ENCODE assay signal across 24 cellular contexts in the genomic region with DNA sequence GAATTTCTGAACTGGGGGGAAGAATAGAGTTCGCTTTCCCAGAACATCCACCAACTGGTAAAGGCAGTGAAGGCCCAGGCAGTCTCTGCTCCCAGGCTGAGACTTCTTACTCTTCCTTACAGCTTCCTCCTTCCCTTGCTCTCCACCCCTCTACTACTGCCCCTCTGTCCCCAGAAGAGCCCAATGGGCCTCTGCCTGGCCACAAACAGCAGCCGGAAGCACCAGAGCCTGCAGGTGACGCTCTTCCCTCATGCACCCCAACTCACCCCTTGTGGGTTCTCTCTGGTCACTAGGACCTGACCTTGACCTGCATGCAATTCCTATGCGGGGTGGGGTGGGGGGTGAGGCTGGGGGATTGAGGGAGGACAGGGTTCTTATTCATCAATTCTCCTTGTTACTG. TPM values are rescaled to one million over a fixed set of nuclear protein-coding genes. Genes with fewer than 3 reads are reported as not detected.
A peak's percentile ranks its signal among the peaks of the same experiment; 100 is the strongest.
DNase-seq lines count a peak whose midpoint lies in the region; ATAC-seq, FAIRE-seq and TF ChIP-seq lines count a peak whose summit lies in the region.
"Had no signal": no experiment of that assay in that cellular context is flagged by ENCODE, and none has a peak within 500 bp of the region (broad histone marks: within the 10 kb centered on the region; RNA-seq: fewer than 3 reads in every experiment).

No MANE protein-coding gene starts in this region.

- no peaks in the 10 kb centered on the region for H3K27me3 Mint-ChIP-seq in activated CD4-positive, alpha-beta memory T cell treated with anti-CD3 and anti-CD28 coated beads for 36 hours
- H3K27me3 Mint-ChIP-seq in type B pancreatic cell (peaks cover 38% of the 10 kb centered on the region), T-cell (peaks cover 0 to 10% of the 10 kb centered on the region in 2 donors)
- H3K27me3 Mint-ChIP-seq: activated naive CD4-positive, alpha-beta T cell treated with anti-CD3 and anti-CD28 coated beads, Interleukin-2, amount 50 U/mL, for 24 hours had no signal

- TF ChIP-seq EP300 in HepG2 (IDR thresholded peaks at IDR 0.05; ENCODE audit: low read depth in 2 of 2, low read length in 2 of 2) = no peak
- TF ChIP-seq EP300 in HepG2 (CRISPR knock-in tag; IDR thresholded peaks at IDR 0.05; ENCODE audit: borderline replicate concordance) = no peak

- TF ChIP-seq CTCF in HepG2 (CRISPR knock-in tag; IDR thresholded peaks at IDR 0.05) (peak; percentile 47), right lobe of liver (IDR thresholded peaks at IDR 0.05) (no peak), type B pancreatic cell (conservative IDR thresholded peaks at IDR 0.05) (no peak), heart right ventricle (IDR thresholded peaks at IDR 0.05) (no peak)

- H3K27me3 ChIP-seq in HepG2 (ENCODE audit: control insufficient read depth in 1 of 2, insufficient read depth in 2 of 2, low read length in 2 of 2) = peaks cover 0 to 6% of the 10 kb centered on the region in 2 experiments; a peak in 1 of 5 replicates
- H3K27me3 ChIP-seq in right lobe of liver = no peaks in the 10 kb centered on the region
- H3K27me3 ChIP-seq in iPS-15b (ENCODE audit: control insufficient read depth, insufficient read depth, low read length) = peaks cover 6% of the 10 kb centered on the region
- peaks cover 0 to 50% (median 30%) of the 10 kb centered on the region in 7 donors for H3K27me3 ChIP-seq in heart right ventricle
- H3K27me3 ChIP-seq in small intestine (ENCODE audit: control insufficient read depth in 2 of 2, insufficient read depth in 2 of 2, low read length in 2 of 2) = no peaks in the 10 kb centered on the region
- H3K27me3 ChIP-seq: BLaER1 treated with 17β-estradiol and CSF1 and Interleukin-3, amounts not matched to agents 10 nM and 100 nM; testis had no signal

- intact Hi-C loops in HepG2 (cut with micrococcal nuclease; ENCODE audit: unreplicated experiment) = no loop called here
- intact Hi-C loops in right lobe of liver (cut with DNase I) = no loop called here
- intact Hi-C loops in activated CD4-positive, alpha-beta memory T cell treated with anti-CD3 and anti-CD28 coated beads for 36 hours (cut with micrococcal nuclease) = no loop called here
- intact Hi-C loops in heart right ventricle (cut with DNase I) = loop anchor here in 1 of 10 donors (5.0 kb wide), 1 partner anchor 61 kb away; the partner anchor contains the start of gene EPHA1

- H3K4me2 ChIP-seq in HepG2 (ENCODE audit: low read depth, low read length) = no peak overlapping the region
- H3K4me2 ChIP-seq: BLaER1 treated with 17β-estradiol and CSF1 and Interleukin-3, amounts not matched to agents 10 nM and 100 nM had no signal

- no peak for FAIRE-seq in HepG2 (lab: Jason Lieb, UNC)
- no peak for FAIRE-seq in small intestine (lab: Jason Lieb, UNC)
- FAIRE-seq: endometrium, GM12878, pancreas had no signal

- no peaks in the 10 kb centered on the region for H3K9me3 ChIP-seq in HepG2 (ENCODE audit: low read length)
- no peaks in the 10 kb centered on the region for H3K9me3 ChIP-seq in right lobe of liver
- no peaks in the 10 kb centered on the region for H3K9me3 ChIP-seq in iPS-15b (ENCODE audit: control insufficient read depth, insufficient read depth, low read length)
- H3K9me3 ChIP-seq in heart right ventricle = no peaks in the 10 kb centered on the region
- H3K9me3 ChIP-seq in small intestine (ENCODE audit: control insufficient read depth, low read depth) = no peaks in the 10 kb centered on the region
- H3K9me3 ChIP-seq: pancreas, testis had no signal

- H3K4me1 Mint-ChIP-seq in activated CD4-positive, alpha-beta memory T cell treated with anti-CD3 and anti-CD28 coated beads for 36 hours (ENCODE audit: low read depth) = peaks cover 15% of the 10 kb centered on the region
- H3K4me1 Mint-ChIP-seq in type B pancreatic cell (ENCODE audit: unreplicated experiment) (peaks cover 5% of the 10 kb centered on the region), T-cell (peaks cover 8 to 10% (median 10%) of the 10 kb centered on the region in 3 donors)

- TF ChIP-seq RAD21 in HepG2 (CRISPR knock-in tag; IDR thresholded peaks at IDR 0.05) = no peak

- H3K79me2 ChIP-seq in HepG2 (ENCODE audit: insufficient read depth, low read length) = no peaks in the 10 kb centered on the region

- CTCF ChIA-PET in HepG2 (lab: Yijun Ruan, JAX; ENCODE audit: low intra/inter-chr PET ratio, low total read pairs) (no interaction called here), T-cell (lab: Charles Lee) (interaction anchor here (0.5 to 1.5 kb wide), 5 partner anchors 58 to 710 kb away, joined by 3 to 4 read pairs (median 3); partner anchors contain the start of gene CASP2 (in 1 of the 2))
- CTCF ChIA-PET in activated CD4-positive, alpha-beta memory T cell treated with anti-CD3 and anti-CD28 coated beads for 36 hours (lab: Charles Lee) = interaction anchor here (0.6 to 2.3 kb wide), 19 partner anchors 9 to 131 kb away, joined by 3 to 22 read pairs (median 6); partner anchors contain the start of gene CASP2

- no peak overlapping the region for H3K27ac Mint-ChIP-seq in activated CD4-positive, alpha-beta memory T cell treated with anti-CD3 and anti-CD28 coated beads for 36 hours
- no peak overlapping the region for H3K27ac Mint-ChIP-seq in type B pancreatic cell
- no peak overlapping the region for H3K27ac Mint-ChIP-seq in T-cell
- H3K27ac Mint-ChIP-seq: activated naive CD4-positive, alpha-beta T cell treated with anti-CD3 and anti-CD28 coated beads, Interleukin-2, amount 50 U/mL, for 24 hours had no signal

- H3K27ac ChIP-seq in HepG2 (ENCODE audit: extremely low read length, insufficient read depth, low read length) = no peak overlapping the region
- H3K27ac ChIP-seq in right lobe of liver = no peak overlapping the region
- no peak overlapping the region for H3K27ac ChIP-seq in heart right ventricle
- H3K27ac ChIP-seq in small intestine (ENCODE audit: low read depth in 1 of 2, low read length in 1 of 2) = no peak overlapping the region
- H3K27ac ChIP-seq: BLaER1 treated with 17β-estradiol and CSF1 and Interleukin-3, amounts not matched to agents 10 nM and 100 nM; cardiac muscle cell; coronary artery; pancreas; testis had no signal

- DNase-seq in HepG2 (ENCODE audit: low spot score) = no peak
- DNase-seq in right lobe of liver = no peak
- DNase-seq in activated CD4-positive, alpha-beta memory T cell treated with anti-CD3 and anti-CD28 coated beads for 36 hours = no peak
- DNase-seq in type B pancreatic cell (ENCODE audit: extremely low spot score, unreplicated experiment) = no peak
- no peak for DNase-seq in T-cell
- DNase-seq in heart right ventricle = no peak
- DNase-seq in small intestine = no peak
- DNase-seq: HCEC 1CT, NCI-H1417 treated with DMSO at 0.1 percent for 48 hours, SW 1271 had no signal

- no peak for TF ChIP-seq POLR2A in HepG2 (IDR thresholded peaks at IDR 0.05; ENCODE audit: insufficient read depth in 1 of 2, low read depth in 2 of 2, low read length in 2 of 2)
- TF ChIP-seq POLR2A in right lobe of liver (IDR thresholded peaks at IDR 0.05) = no peak

- no peaks in the 10 kb centered on the region for H3K36me3 Mint-ChIP-seq in activated CD4-positive, alpha-beta memory T cell treated with anti-CD3 and anti-CD28 coated beads for 36 hours
- H3K36me3 Mint-ChIP-seq in type B pancreatic cell = no peaks in the 10 kb centered on the region
- no peaks in the 10 kb centered on the region for H3K36me3 Mint-ChIP-seq in T-cell
- H3K36me3 Mint-ChIP-seq: activated naive CD4-positive, alpha-beta T cell treated with anti-CD3 and anti-CD28 coated beads, Interleukin-2, amount 50 U/mL, for 24 hours; naive thymus-derived CD8-positive, alpha-beta T cell had no signal

- BruUV-seq in HepG2 (replicated peaks; lab: Mats Ljungman, UMichigan) = no TSS peak

- H3K36me3 ChIP-seq in HepG2 (replicated peaks in 1 of 2; ENCODE audit: control insufficient read depth in 1 of 2, insufficient read depth in 2 of 2, low read length in 2 of 2) = no peaks in the 10 kb centered on the region
- no peaks in the 10 kb centered on the region for H3K36me3 ChIP-seq in right lobe of liver
- H3K36me3 ChIP-seq in iPS-15b (ENCODE audit: control insufficient read depth, insufficient read depth, low read length) = no peaks in the 10 kb centered on the region
- H3K36me3 ChIP-seq in heart right ventricle = no peaks in the 10 kb centered on the region
- H3K36me3 ChIP-seq in small intestine (ENCODE audit: control insufficient read depth in 2 of 2, insufficient read depth in 2 of 2, low read length in 2 of 2) = no peaks in the 10 kb centered on the region
- H3K36me3 ChIP-seq: BLaER1 treated with 17β-estradiol and CSF1 and Interleukin-3, amounts not matched to agents 10 nM and 100 nM; cardiac muscle cell; pancreas had no signal

- 33% methylated on average over 4 of the region's 4 CpGs for WGBS in HepG2 (ENCODE audit: low lambda C conversion rate)
- WGBS in right lobe of liver (ENCODE audit: insufficient coverage, low coverage, low lambda C conversion rate, missing lambda C conversion rate) = 79% methylated on average over 2 of the region's 4 CpGs
- 82 to 86% methylated on average over 4 of the region's 4 CpGs for whole genome bisulfite sequencing in heart right ventricle, 2 donors
- WGBS in small intestine, 3 donors = 93 to 96% (median 94%) methylated on average over 4 of the region's 4 CpGs

- H3K9ac ChIP-seq in HepG2 (ENCODE audit: insufficient read depth, low read depth, low read length) (no peak overlapping the region), iPS-15b (ENCODE audit: low read depth, low read length) (peak overlapping the region; percentile 39)
- H3K9ac ChIP-seq: BLaER1 treated with 17β-estradiol and CSF1 and Interleukin-3, amounts not matched to agents 10 nM and 100 nM had no signal

- in situ Hi-C loops in HepG2 (cut with HindIII; ENCODE audit: extremely low pct_ligation_motif_present, low pct_unique_long_range_greater_than_20kb) = no loop called here

- H4K20me1 ChIP-seq in HepG2 (ENCODE audit: insufficient read depth, low read length) = no peaks in the 10 kb centered on the region
- H4K20me1 ChIP-seq: BLaER1 treated with 17β-estradiol and CSF1 and Interleukin-3, amounts not matched to agents 10 nM and 100 nM had no signal

- POLR2A ChIA-PET in HepG2 (lab: Yijun Ruan, JAX) (no interaction called here), T-cell (lab: Charles Lee) (no interaction called here)
- POLR2A ChIA-PET in activated CD4-positive, alpha-beta memory T cell treated with anti-CD3 and anti-CD28 coated beads for 36 hours (lab: Charles Lee) = interaction anchor here (1.0 kb wide), 1 partner anchor 106 kb away, joined by 3 read pairs; no protein-coding TSS in a partner anchor

- no peak overlapping the region for H3K4me3 ChIP-seq in HepG2 (replicated peaks in 1 of 3; ENCODE audit: insufficient read depth in 1 of 3, low read depth in 2 of 3, low read length in 3 of 3)
- no peak overlapping the region for H3K4me3 ChIP-seq in right lobe of liver
- peak overlapping the region; percentile 45 for H3K4me3 ChIP-seq in iPS-15b (ENCODE audit: low read depth, low read length)
- no peak overlapping the region for H3K4me3 ChIP-seq in heart right ventricle
- H3K4me3 ChIP-seq in small intestine (ENCODE audit: low read depth in 1 of 2, low read length in 2 of 2) = no peak overlapping the region
- H3K4me3 ChIP-seq: BLaER1 treated with 17β-estradiol and CSF1 and Interleukin-3, amounts not matched to agents 10 nM and 100 nM; cardiac muscle cell; GM12878; pancreas had no signal

- no peak overlapping the region for H2AFZ ChIP-seq in HepG2 (ENCODE audit: low read length)

- peak overlapping the region; percentile 65 for H3K4me3 Mint-ChIP-seq in activated CD4-positive, alpha-beta memory T cell treated with anti-CD3 and anti-CD28 coated beads for 36 hours
- H3K4me3 Mint-ChIP-seq in type B pancreatic cell (peak overlapping the region; percentile 75), T-cell (peak overlapping the region in 1 of 3 donors; percentile 69)

- H3K9me3 Mint-ChIP-seq in activated CD4-positive, alpha-beta memory T cell treated with anti-CD3 and anti-CD28 coated beads for 36 hours = no peaks in the 10 kb centered on the region
- no peaks in the 10 kb centered on the region for H3K9me3 Mint-ChIP-seq in type B pancreatic cell
- H3K9me3 Mint-ChIP-seq in T-cell = no peaks in the 10 kb centered on the region
- H3K9me3 Mint-ChIP-seq: activated naive CD4-positive, alpha-beta T cell treated with anti-CD3 and anti-CD28 coated beads, Interleukin-2, amount 50 U/mL, for 24 hours; naive thymus-derived CD8-positive, alpha-beta T cell had no signal

- peak; percentile 57 for ATAC-seq in HepG2
- ATAC-seq in right lobe of liver = no peak
- no peak for ATAC-seq in T-cell (replicated peaks in 1 of 4)
- no peak for ATAC-seq in heart right ventricle

- no peaks in the 10 kb centered on the region for H3K4me1 ChIP-seq in HepG2 (ENCODE audit: insufficient read depth, low read length)
- H3K4me1 ChIP-seq in right lobe of liver = no peaks in the 10 kb centered on the region
- H3K4me1 ChIP-seq in iPS-15b (ENCODE audit: control insufficient read depth, insufficient read depth, low read length) = peaks cover 3% of the 10 kb centered on the region
- peaks cover 0 to 11% (median 0%) of the 10 kb centered on the region in 9 donors for H3K4me1 ChIP-seq in heart right ventricle
- H3K4me1 ChIP-seq in small intestine (ENCODE audit: control insufficient read depth in 2 of 2, insufficient read depth in 1 of 2, low read depth in 1 of 2, low read length in 1 of 2) = no peaks in the 10 kb centered on the region
- H3K4me1 ChIP-seq: BLaER1 treated with 17β-estradiol and CSF1 and Interleukin-3, amounts not matched to agents 10 nM and 100 nM; pancreas; testis had no signal

RNA-seq across cellular contexts. Expression of gene FAM131B, which starts 16.5 kb away (rescaled TPM):
- total RNA-seq in HepG2 (2016; rRNA removed; fragmentation: Illumina TruSeq; extraction: Trizol) = 0.07 TPM in 1 of 2 replicates, not detected in the other
- not detected in 2 replicates for total RNA-seq in HepG2 (2016; cell fraction: cytosol; rRNA removed; fragmentation: Illumina TruSeq; extraction: Trizol; ENCODE audit: low read depth)
- 0.15 TPM in 1 of 2 replicates, not detected in the other for total RNA-seq in HepG2 (2016; cell fraction: insoluble cytoplasmic fraction; rRNA removed; fragmentation: Illumina TruSeq; extraction: Trizol)
- not detected in 2 replicates for total RNA-seq in HepG2 (2016; cell fraction: membrane; rRNA removed; fragmentation: Illumina TruSeq; extraction: Trizol)
- not detected in 2 replicates for total RNA-seq in HepG2 (2016; cell fraction: nucleus; rRNA removed; fragmentation: Illumina TruSeq; extraction: Trizol)
- not detected in 2 replicates for polyA plus RNA-seq in HepG2 (2011; rRNA removed)
- polyA plus RNA-seq in HepG2 (2011; cell fraction: cytosol; rRNA removed) = not detected in 2 replicates
- not detected in 2 replicates for polyA plus RNA-seq in HepG2 (2011; cell fraction: nucleus; rRNA removed)
- polyA plus RNA-seq in HepG2 (2012) = not detected in 2 replicates
- polyA plus RNA-seq in HepG2 (2016; cell fraction: cytosol; fragmentation: Illumina TruSeq; extraction: Trizol; ENCODE audit: low read depth) = not detected in 2 replicates
- not detected in 2 replicates for polyA plus RNA-seq in HepG2 (2016; cell fraction: insoluble cytoplasmic fraction; fragmentation: Illumina TruSeq; extraction: Trizol; ENCODE audit: low read depth)
- not detected in 2 replicates for polyA plus RNA-seq in HepG2 (2016; cell fraction: membrane; fragmentation: Illumina TruSeq; extraction: Trizol; ENCODE audit: low read depth)
- not detected in 2 replicates for polyA plus RNA-seq in HepG2 (2016; cell fraction: nucleus; fragmentation: Illumina TruSeq; extraction: Trizol; ENCODE audit: insufficient read depth, low read depth)
- 0.54 TPM in 1 of 2 replicates, not detected in the other for polyA minus RNA-seq in HepG2 (2011; rRNA and poly(A)+ RNA removed; ENCODE audit: low replicate concordance)
- not detected in 2 replicates for polyA minus RNA-seq in HepG2 (2011; cell fraction: cytosol; rRNA and poly(A)+ RNA removed)
- polyA minus RNA-seq in HepG2 (2011; cell fraction: nucleus; rRNA and poly(A)+ RNA removed) = not detected in 2 replicates
- total RNA-seq in right lobe of liver = under 1 TPM; 0.05 to 0.51 (median 0.14) TPM
- total RNA-seq in activated CD4-positive, alpha-beta memory T cell treated with anti-CD3 and anti-CD28 coated beads for 36 hours = 1 to 10 TPM; 1.9 to 2.3 TPM
- 2.1 and 6.5 TPM in 2 replicates for total RNA-seq in type B pancreatic cell (ENCODE audit: low replicate concordance)
- 1 to 10 TPM in 3 of 5 donors, under 1 TPM in 2; 0.08 to 3.6 (median 2.1) TPM for total RNA-seq in T-cell
- 1 to 10 TPM in 1 of 10 donors, under 1 TPM in 8, not detected in 1; 0.07 to 1.2 (median 0.39) TPM for total RNA-seq in heart right ventricle
- polyA plus RNA-seq in heart right ventricle = under 1 TPM; 0.22 to 0.37 TPM
- polyA plus RNA-seq in small intestine = 1 to 10 TPM in 1 of 3 donors, under 1 TPM in 1, not detected in 1; 0.54 to 3.3 TPM

RNA-seq across cellular contexts. Expression of gene CLCN1, which starts 30.1 kb away (rescaled TPM):
- total RNA-seq in HepG2 (2016; rRNA removed; fragmentation: Illumina TruSeq; extraction: Trizol) (not detected in 2 replicates), right lobe of liver (not detected), type B pancreatic cell (ENCODE audit: low replicate concordance) (0.12 and 0.22 TPM in 2 replicates), T-cell (not detected), heart right ventricle (not detected)
- not detected in 2 replicates for total RNA-seq in HepG2 (2016; cell fraction: cytosol; rRNA removed; fragmentation: Illumina TruSeq; extraction: Trizol; ENCODE audit: low read depth)
- not detected in 2 replicates for total RNA-seq in HepG2 (2016; cell fraction: insoluble cytoplasmic fraction; rRNA removed; fragmentation: Illumina TruSeq; extraction: Trizol)
- not detected in 2 replicates for total RNA-seq in HepG2 (2016; cell fraction: membrane; rRNA removed; fragmentation: Illumina TruSeq; extraction: Trizol)
- not detected in 2 replicates for total RNA-seq in HepG2 (2016; cell fraction: nucleus; rRNA removed; fragmentation: Illumina TruSeq; extraction: Trizol)
- polyA plus RNA-seq in HepG2 (2011; rRNA removed) (0.01 TPM in 1 of 2 replicates, not detected in the other), heart right ventricle (under 1 TPM in 1 of 2 donors, not detected in 1; 0.01 TPM), small intestine (under 1 TPM in 1 of 3 donors, not detected in 2; 0.19 TPM)
- not detected in 2 replicates for polyA plus RNA-seq in HepG2 (2011; cell fraction: cytosol; rRNA removed)
- not detected in 2 replicates for polyA plus RNA-seq in HepG2 (2011; cell fraction: nucleus; rRNA removed)
- polyA plus RNA-seq in HepG2 (2012) = not detected in 2 replicates
- polyA plus RNA-seq in HepG2 (2016; cell fraction: cytosol; fragmentation: Illumina TruSeq; extraction: Trizol; ENCODE audit: low read depth) = not detected in 2 replicates
- polyA plus RNA-seq in HepG2 (2016; cell fraction: insoluble cytoplasmic fraction; fragmentation: Illumina TruSeq; extraction: Trizol; ENCODE audit: low read depth) = not detected in 2 replicates
- not detected in 2 replicates for polyA plus RNA-seq in HepG2 (2016; cell fraction: membrane; fragmentation: Illumina TruSeq; extraction: Trizol; ENCODE audit: low read depth)
- not detected in 2 replicates for polyA plus RNA-seq in HepG2 (2016; cell fraction: nucleus; fragmentation: Illumina TruSeq; extraction: Trizol; ENCODE audit: insufficient read depth, low read depth)
- polyA minus RNA-seq in HepG2 (2011; rRNA and poly(A)+ RNA removed; ENCODE audit: low replicate concordance) = 0.07 TPM in 1 of 2 replicates, not detected in the other
- not detected in 2 replicates for polyA minus RNA-seq in HepG2 (2011; cell fraction: cytosol; rRNA and poly(A)+ RNA removed)
- not detected in 2 replicates for polyA minus RNA-seq in HepG2 (2011; cell fraction: nucleus; rRNA and poly(A)+ RNA removed)
- total RNA-seq in activated CD4-positive, alpha-beta memory T cell treated with anti-CD3 and anti-CD28 coated beads for 36 hours = under 1 TPM in 1 of 2 experiments, not detected in 1; 0.17 TPM
- total RNA-seq: cardiac muscle cell; glomerular endothelial cell; GM12878; MCF 10A; naive thymus-derived CD8-positive, alpha-beta T cell; right cardiac atrium; Right ventricle myocardium inferior had no signal
- polyA plus RNA-seq: cardiac muscle cell; naive thymus-derived CD8-positive, alpha-beta T cell; right cardiac atrium had no signal

RNA-seq across cellular contexts. Expression of gene ZYX, which starts 35.1 kb away (rescaled TPM):
- 13.1 and 13.7 TPM in 2 replicates for total RNA-seq in HepG2 (2016; rRNA removed; fragmentation: Illumina TruSeq; extraction: Trizol)
- total RNA-seq in HepG2 (2016; cell fraction: cytosol; rRNA removed; fragmentation: Illumina TruSeq; extraction: Trizol; ENCODE audit: low read depth) = 4.5 and 5.0 TPM in 2 replicates
- total RNA-seq in HepG2 (2016; cell fraction: insoluble cytoplasmic fraction; rRNA removed; fragmentation: Illumina TruSeq; extraction: Trizol) = 13.1 and 14.8 TPM in 2 replicates
- total RNA-seq in HepG2 (2016; cell fraction: membrane; rRNA removed; fragmentation: Illumina TruSeq; extraction: Trizol) = 14.4 and 16.8 TPM in 2 replicates
- 17.7 and 17.8 TPM in 2 replicates for total RNA-seq in HepG2 (2016; cell fraction: nucleus; rRNA removed; fragmentation: Illumina TruSeq; extraction: Trizol)
- polyA plus RNA-seq in HepG2 (2011; rRNA removed) = 9.9 and 10.5 TPM in 2 replicates
- 5.3 and 6.8 TPM in 2 replicates for polyA plus RNA-seq in HepG2 (2011; cell fraction: cytosol; rRNA removed)
- 39.4 and 48.1 TPM in 2 replicates for polyA plus RNA-seq in HepG2 (2011; cell fraction: nucleus; rRNA removed)
- 28.9 and 45.1 TPM in 2 replicates for polyA plus RNA-seq in HepG2 (2012)
- 21.1 and 21.6 TPM in 2 replicates for polyA plus RNA-seq in HepG2 (2016; cell fraction: cytosol; fragmentation: Illumina TruSeq; extraction: Trizol; ENCODE audit: low read depth)
- polyA plus RNA-seq in HepG2 (2016; cell fraction: insoluble cytoplasmic fraction; fragmentation: Illumina TruSeq; extraction: Trizol; ENCODE audit: low read depth) = 42.5 and 68.7 TPM in 2 replicates
- polyA plus RNA-seq in HepG2 (2016; cell fraction: membrane; fragmentation: Illumina TruSeq; extraction: Trizol; ENCODE audit: low read depth) = 38.4 and 41.1 TPM in 2 replicates
- polyA plus RNA-seq in HepG2 (2016; cell fraction: nucleus; fragmentation: Illumina TruSeq; extraction: Trizol; ENCODE audit: insufficient read depth, low read depth) = 65.4 and 70.0 TPM in 2 replicates
- polyA minus RNA-seq in HepG2 (2011; rRNA and poly(A)+ RNA removed; ENCODE audit: low replicate concordance) = 21.6 and 35.6 TPM in 2 replicates
- 17.9 and 21.7 TPM in 2 replicates for polyA minus RNA-seq in HepG2 (2011; cell fraction: cytosol; rRNA and poly(A)+ RNA removed)
- 22.5 and 32.2 TPM in 2 replicates for polyA minus RNA-seq in HepG2 (2011; cell fraction: nucleus; rRNA and poly(A)+ RNA removed)
- total RNA-seq in right lobe of liver = 100 to 1,000 TPM in 1 of 6 experiments, 10 to 100 TPM in 5; 29.7 to 129 (median 43.6) TPM
- 100 to 1,000 TPM; 137 to 140 TPM for total RNA-seq in activated CD4-positive, alpha-beta memory T cell treated with anti-CD3 and anti-CD28 coated beads for 36 hours
- total RNA-seq in type B pancreatic cell (ENCODE audit: low replicate concordance) = 73.2 and 107 TPM in 2 replicates
- 100 to 1,000 TPM; 107 to 186 (median 159) TPM for total RNA-seq in T-cell
- 100 to 1,000 TPM in 2 of 10 donors, 10 to 100 TPM in 8; 48.5 to 148 (median 74.6) TPM for total RNA-seq in heart right ventricle
- 100 to 1,000 TPM in 1 of 2 donors, 10 to 100 TPM in 1; 58.9 to 152 TPM for polyA plus RNA-seq in heart right ventricle
- 10 to 100 TPM; 50.3 to 73.2 (median 50.8) TPM for polyA plus RNA-seq in small intestine

RNA-seq across cellular contexts. Expression of gene CASP2, which starts 57.9 kb away (rescaled TPM):
- total RNA-seq in HepG2 (2016; rRNA removed; fragmentation: Illumina TruSeq; extraction: Trizol) (13.7 and 21.2 TPM in 2 replicates), right lobe of liver (1 to 10 TPM; 5.3 to 8.7 (median 6.7) TPM), type B pancreatic cell (ENCODE audit: low replicate concordance) (53.9 and 55.2 TPM in 2 replicates), T-cell (10 to 100 TPM; 43.4 to 83.6 (median 73.7) TPM), heart right ventricle (10 to 100 TPM in 6 of 10 donors, 1 to 10 TPM in 4; 7.1 to 13.9 (median 10.2) TPM)
- 2.6 and 5.7 TPM in 2 replicates for total RNA-seq in HepG2 (2016; cell fraction: cytosol; rRNA removed; fragmentation: Illumina TruSeq; extraction: Trizol; ENCODE audit: low read depth)
- 13.6 and 24.5 TPM in 2 replicates for total RNA-seq in HepG2 (2016; cell fraction: insoluble cytoplasmic fraction; rRNA removed; fragmentation: Illumina TruSeq; extraction: Trizol)
- total RNA-seq in HepG2 (2016; cell fraction: membrane; rRNA removed; fragmentation: Illumina TruSeq; extraction: Trizol) = 6.8 and 7.8 TPM in 2 replicates
- total RNA-seq in HepG2 (2016; cell fraction: nucleus; rRNA removed; fragmentation: Illumina TruSeq; extraction: Trizol) = 18.2 and 18.9 TPM in 2 replicates
- polyA plus RNA-seq in HepG2 (2011; rRNA removed) (9.0 and 10.2 TPM in 2 replicates), heart right ventricle (1 to 10 TPM; 4.4 to 8.0 TPM), small intestine (10 to 100 TPM in 1 of 3 donors, 1 to 10 TPM in 2; 4.9 to 10.9 (median 7.2) TPM)
- 5.0 and 6.7 TPM in 2 replicates for polyA plus RNA-seq in HepG2 (2011; cell fraction: cytosol; rRNA removed)
- 17.0 and 18.3 TPM in 2 replicates for polyA plus RNA-seq in HepG2 (2011; cell fraction: nucleus; rRNA removed)
- polyA plus RNA-seq in HepG2 (2012) = 6.2 and 7.5 TPM in 2 replicates
- 1.1 and 1.3 TPM in 2 replicates for polyA plus RNA-seq in HepG2 (2016; cell fraction: cytosol; fragmentation: Illumina TruSeq; extraction: Trizol; ENCODE audit: low read depth)
- 15.7 and 18.6 TPM in 2 replicates for polyA plus RNA-seq in HepG2 (2016; cell fraction: insoluble cytoplasmic fraction; fragmentation: Illumina TruSeq; extraction: Trizol; ENCODE audit: low read depth)
- 4.5 and 4.8 TPM in 2 replicates for polyA plus RNA-seq in HepG2 (2016; cell fraction: membrane; fragmentation: Illumina TruSeq; extraction: Trizol; ENCODE audit: low read depth)
- polyA plus RNA-seq in HepG2 (2016; cell fraction: nucleus; fragmentation: Illumina TruSeq; extraction: Trizol; ENCODE audit: insufficient read depth, low read depth) = 28.4 and 33.3 TPM in 2 replicates
- polyA minus RNA-seq in HepG2 (2011; rRNA and poly(A)+ RNA removed; ENCODE audit: low replicate concordance) = 40.0 and 127 TPM in 2 replicates
- polyA minus RNA-seq in HepG2 (2011; cell fraction: cytosol; rRNA and poly(A)+ RNA removed) = 9.3 and 18.6 TPM in 2 replicates
- polyA minus RNA-seq in HepG2 (2011; cell fraction: nucleus; rRNA and poly(A)+ RNA removed) = 23.6 and 23.9 TPM in 2 replicates
- 100 to 1,000 TPM; 117 to 129 TPM for total RNA-seq in activated CD4-positive, alpha-beta memory T cell treated with anti-CD3 and anti-CD28 coated beads for 36 hours
